Comparison of ENCODE assay signal across 8 cellular contexts in genomic region chr12:46214668-46215429, GRCh38. TPM values are rescaled to one million over a fixed set of nuclear protein-coding genes. Genes with fewer than 3 reads are reported as not detected.
DNase-seq lines count a peak whose midpoint lies in the region; ATAC-seq and TF ChIP-seq lines count a peak whose summit lies in the region.

No MANE protein-coding gene starts in this region.

- H4K20me1 ChIP-seq in H9 (ENCODE audit: control insufficient read depth, insufficient read depth, insufficient read length): no peaks in the 10 kb centered on the region

- H3K27me3 ChIP-seq in CD4-positive, alpha-beta T cell (ENCODE audit: control insufficient read depth, insufficient read depth, low read length): no peaks in the 10 kb centered on the region
- H3K27me3 ChIP-seq in H9 (ENCODE audit: insufficient read depth, low read length): no peaks in the 10 kb centered on the region

- peak overlapping the region; percentile 94 for H3K27ac ChIP-seq in CD4-positive, alpha-beta T cell (ENCODE audit: low read depth, low read length)
- H3K27ac ChIP-seq in H9 (ENCODE audit: insufficient read length, low read depth, low read length): no peak overlapping the region

- no peaks in the 10 kb centered on the region for H3K27me3 Mint-ChIP-seq in CD4-positive, alpha-beta T cell
- H3K27me3 Mint-ChIP-seq in activated T-cell treated with anti-CD3 and anti-CD28 coated beads, Interleukin-2, amount 50 U/mL, for 4 hours (ENCODE audit: low read depth): no peaks in the 10 kb centered on the region
- no peaks in the 10 kb centered on the region for H3K27me3 Mint-ChIP-seq in H9 (ENCODE audit: low read depth)

- no peak overlapping the region for H3K9ac ChIP-seq in H9 (ENCODE audit: extremely low read depth, insufficient read length, low read length)

- peaks cover 6% of the 10 kb centered on the region for H3K79me1 ChIP-seq in H9 (ENCODE audit: insufficient read depth, low read depth, low read length, poor library complexity, severe bottlenecking)

- H3K27ac Mint-ChIP-seq in CD4-positive, alpha-beta T cell: peak overlapping the region; percentile 96
- H3K27ac Mint-ChIP-seq in H9: peak overlapping the region in 1 of 3 experiments; percentile 42; a peak in 3 of 7 replicates

- no peak overlapping the region for H2BK15ac ChIP-seq in H9 (ENCODE audit: low read depth, low read length)

- intact Hi-C loops in CD4-positive, alpha-beta T cell (cut with DNase I, micrococcal nuclease): loop anchor here (1.0 to 10.0 kb wide), 6 partner anchors 51 to 1610 kb away; partner anchors contain the start of genes SLC38A2 (in 2 of the 2) and SCAF11 (in 1 of the 2)

- TF ChIP-seq CTCF in CD4-positive, alpha-beta T cell (IDR thresholded peaks at IDR 0.05): no peak
- no peak for TF ChIP-seq CTCF in H9 (conservative IDR thresholded peaks at IDR 0.05)

- H2AFZ ChIP-seq in H9 (ENCODE audit: low read length): no peak overlapping the region

- no peak overlapping the region for H3K4ac ChIP-seq in H9 (ENCODE audit: low read depth, low read length)

- no peak overlapping the region for H4K91ac ChIP-seq in H9 (ENCODE audit: insufficient read length, low read depth, low read length)

- H3K18ac ChIP-seq in H9 (ENCODE audit: insufficient read length, low read depth, low read length): no peak overlapping the region

- peaks cover 6% of the 10 kb centered on the region; the same call in 1 of the 2 replicates for H3K79me2 ChIP-seq in H9 (ENCODE audit: insufficient read depth, low read length)

- no peak overlapping the region for H3T11ph ChIP-seq in H9 (ENCODE audit: low read length)

- H3K4me3 Mint-ChIP-seq in CD4-positive, alpha-beta T cell: peak overlapping the region; percentile 77
- peak overlapping the region; percentile 76 for H3K4me3 Mint-ChIP-seq in activated T-cell treated with anti-CD3 and anti-CD28 coated beads, Interleukin-2, amount 50 U/mL, for 4 hours
- H3K4me3 Mint-ChIP-seq in H9: no peak overlapping the region

- H2AK5ac ChIP-seq in H9 (ENCODE audit: insufficient read length, low read length): no peak overlapping the region

- no peaks in the 10 kb centered on the region for H3K9me3 ChIP-seq in CD4-positive, alpha-beta T cell (ENCODE audit: control insufficient read depth, low read length)
- no peaks in the 10 kb centered on the region for H3K9me3 ChIP-seq in H9 (ENCODE audit: control insufficient read depth, low read depth, low read length)

- H3K23me2 ChIP-seq in H9 (ENCODE audit: insufficient read length, low read depth, low read length, poor library complexity, severe bottlenecking): no peaks in the 10 kb centered on the region

- peaks cover 98% of the 10 kb centered on the region for H3K4me1 Mint-ChIP-seq in CD4-positive, alpha-beta T cell (ENCODE audit: low read depth)
- H3K4me1 Mint-ChIP-seq in activated T-cell treated with anti-CD3 and anti-CD28 coated beads, Interleukin-2, amount 50 U/mL, for 4 hours (ENCODE audit: low read depth): peaks cover 97% of the 10 kb centered on the region
- peaks cover 36 to 40% of the 10 kb centered on the region in 2 experiments for H3K4me1 Mint-ChIP-seq in H9

- no peak overlapping the region for H2BK20ac ChIP-seq in H9 (ENCODE audit: low read depth, low read length, poor library complexity, severe bottlenecking)

- ATAC-seq in CD4-positive, alpha-beta T cell (ENCODE audit: poor library complexity): peak; percentile 76
- peak; percentile 59 for ATAC-seq in GM21576 (IDR thresholded peaks at IDR 0.05; ENCODE audit: unreplicated experiment)
- ATAC-seq in activated T-cell treated with anti-CD3 and anti-CD28 coated beads, Interleukin-2, amount 50 U/mL, for 4 hours: peak; percentile 78 to 79

- DNase-seq in CD4-positive, alpha-beta T cell: peak; percentile 69 to 89 (median 73)
- peak; percentile 51 for DNase-seq in M059J (ENCODE audit: low read depth)
- peak; percentile 72 for DNase-seq in activated T-cell treated with anti-CD3 and anti-CD28 coated beads, Interleukin-2, amount 50 U/mL, for 4 hours
- DNase-seq in putamen (ENCODE audit: low spot score): peak; percentile 36
- DNase-seq in H9: no peak
- no peak for DNase-seq in COLO668 (lab: John Stamatoyannopoulos, UW; ENCODE audit: unreplicated experiment)
- no peak for DNase-seq in NCI-H1436 treated with DMSO at 0.1 percent for 48 hours (lab: John Stamatoyannopoulos, UW)

- no peak overlapping the region for H2BK120ac ChIP-seq in H9 (ENCODE audit: low read depth, low read length, poor library complexity, severe bottlenecking)

- no peak overlapping the region for H2BK5ac ChIP-seq in H9 (ENCODE audit: insufficient read length, low read length)

- H4K8ac ChIP-seq in H9 (replicated peaks; ENCODE audit: insufficient read length, low read depth, low read length): no peak overlapping the region

- no peak overlapping the region for H3K56ac ChIP-seq in H9 (ENCODE audit: insufficient read length, low read depth, low read length)

- POLR2A ChIA-PET in CD4-positive, alpha-beta T cell (lab: Charles Lee): interaction anchor here (0.6 to 12.7 kb wide), 28 partner anchors 9 to 486 kb away, joined by 3 to 418 read pairs (median 6); partner anchors contain the start of genes SLC38A1 and SLC38A2

- CTCF ChIA-PET in CD4-positive, alpha-beta T cell (lab: Charles Lee): interaction anchor here (0.6 to 3.0 kb wide), 16 partner anchors 9 to 224 kb away, joined by 3 to 12 read pairs (median 5); partner anchors contain the start of genes SCAF11 and SLC38A1

- peaks cover 81% of the 10 kb centered on the region for H3K36me3 Mint-ChIP-seq in CD4-positive, alpha-beta T cell (ENCODE audit: low read depth)
- H3K36me3 Mint-ChIP-seq in activated T-cell treated with anti-CD3 and anti-CD28 coated beads, Interleukin-2, amount 50 U/mL, for 4 hours (ENCODE audit: insufficient read depth): peaks cover 64% of the 10 kb centered on the region
- peaks cover 53 to 88% (median 60%) of the 10 kb centered on the region in 3 experiments for H3K36me3 Mint-ChIP-seq in H9 (ENCODE audit: insufficient read depth in 1 of 3, low read depth in 3 of 3)

- H2BK12ac ChIP-seq in H9 (ENCODE audit: insufficient read length, low read depth, low read length): no peak overlapping the region

- H4K5ac ChIP-seq in H9 (ENCODE audit: insufficient read length, low read depth, low read length): no peak overlapping the region

- H3K4me1 ChIP-seq in H9 (ENCODE audit: insufficient read depth, low read length): peaks cover 4% of the 10 kb centered on the region

- no peak overlapping the region for H3K14ac ChIP-seq in H9 (ENCODE audit: insufficient read depth, low read length)

- no peak overlapping the region for H3K4me2 ChIP-seq in H9 (ENCODE audit: insufficient read depth, insufficient read length, low read length)

- H3K9me3 Mint-ChIP-seq in CD4-positive, alpha-beta T cell: no peaks in the 10 kb centered on the region
- no peaks in the 10 kb centered on the region for H3K9me3 Mint-ChIP-seq in activated T-cell treated with anti-CD3 and anti-CD28 coated beads, Interleukin-2, amount 50 U/mL, for 4 hours
- H3K9me3 Mint-ChIP-seq in H9: no peaks in the 10 kb centered on the region

- no CpG with 5 or more reads among the region's 7 CpGs for WGBS in H9 (ENCODE audit: extremely low coverage, insufficient read length, low lambda C conversion rate)

- H3K23ac ChIP-seq in H9 (ENCODE audit: insufficient read length, low read depth, low read length): no peak overlapping the region

RNA-seq across cellular contexts. Expression of gene SLC38A1, which starts 54.0 kb away (rescaled TPM):
- total RNA-seq in CD4-positive, alpha-beta T cell: 100 to 1,000 TPM; 327 to 346 TPM
- total RNA-seq in M059J (2014; rRNA removed; shearing (Covaris generic)): 43.7 and 49.7 TPM in 2 replicates
- 100 to 1,000 TPM; 251 to 257 (median 254) TPM for total RNA-seq in activated T-cell treated with anti-CD3 and anti-CD28 coated beads, Interleukin-2, amount 50 U/mL, for 4 hours
- total RNA-seq in H9 (2021): 206 and 216 TPM in 2 replicates

Comparison
In these comparisons a context has a peak if more than half of its experiments do, and no peak if none do; other contexts are left out.
1. DNase-seq: peak in CD4-positive, alpha-beta T cell (10 of 10), M059J (single experiment), activated T-cell treated with anti-CD3 and anti-CD28 coated beads, Interleukin-2, amount 50 U/mL, for 4 hours (single experiment) and putamen (single experiment); none in H9 (single experiment), COLO668 (single experiment) and NCI-H1436 treated with DMSO at 0.1 percent for 48 hours (single experiment).
2. H3K4me3 Mint-ChIP-seq: peak in CD4-positive, alpha-beta T cell (single experiment) and activated T-cell treated with anti-CD3 and anti-CD28 coated beads, Interleukin-2, amount 50 U/mL, for 4 hours (single experiment); none in H9 (0 of 2).
3. Peak in every context shown above with its lines, with median percentiles within 50 percentile points of each other: ATAC-seq.